ENCODE assay signal across 27 cellular contexts in the genomic region with DNA sequence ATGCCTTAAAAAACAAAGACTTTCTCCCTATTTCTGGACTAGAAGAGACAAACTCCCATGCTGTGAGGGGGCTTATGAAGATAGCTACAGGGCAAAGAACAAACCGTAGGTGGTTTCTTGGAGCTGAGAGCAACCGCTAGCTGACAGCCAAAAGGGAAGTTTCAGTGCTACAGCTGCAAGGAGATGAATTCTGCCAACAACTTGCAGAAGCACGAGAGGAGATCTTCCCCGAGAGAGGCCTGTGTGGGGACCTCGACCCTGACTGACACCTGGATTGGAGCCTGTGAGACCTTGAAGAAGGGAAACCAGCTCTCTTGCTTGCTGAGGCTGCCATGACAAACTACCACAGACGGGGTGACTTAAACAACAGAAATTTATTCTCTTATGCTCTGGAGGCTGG.
DNase-seq lines count a peak whose midpoint lies in the region; ATAC-seq, FAIRE-seq and TF ChIP-seq lines count a peak whose summit lies in the region.
"Had no signal": no experiment of that assay in that cellular context is flagged by ENCODE, and none has a peak within 500 bp of the region (broad histone marks: within the 10 kb centered on the region; RNA-seq: fewer than 3 reads in every experiment).

No MANE protein-coding gene starts in this region.

- TF ChIP-seq CTCF in KMS-11 (conservative IDR thresholded peaks at IDR 0.05; ENCODE audit: low read depth, low read length) (no peak), glutamatergic neuron (IDR thresholded peaks at IDR 0.05; ENCODE audit: partially characterized antibody, unreplicated experiment) (no peak)

- no peaks in the 10 kb centered on the region for H3K79me2 ChIP-seq in KMS-11 (ENCODE audit: insufficient read depth, low read depth)
- H3K79me2 ChIP-seq: parathyroid adenoma had no signal

- H3K4me3 ChIP-seq in KMS-11 (IDR thresholded peaks at IDR 0.05; ENCODE audit: insufficient read depth, low read depth, low read length) (no peak overlapping the region), small intestine (ENCODE audit: low read depth in 1 of 2, low read length in 2 of 2) (no peak overlapping the region)
- H3K4me3 ChIP-seq: adrenal gland, Peyer's patch, SJSA1, uterus had no signal

- no peaks in the 10 kb centered on the region for H3K36me3 Mint-ChIP-seq in glutamatergic neuron (ENCODE audit: unreplicated experiment)
- H3K36me3 Mint-ChIP-seq: brain; stimulated activated naive B cell treated with anti-CD40 and anti-IgM and Interleukin-4, amounts not matched to agents 10 μg/mL and 1 μg/mL and 100 μg/mL, for 72 hours had no signal

- H4K20me1 ChIP-seq in KMS-11 (ENCODE audit: insufficient read depth) = no peaks in the 10 kb centered on the region

- no peaks in the 10 kb centered on the region for H3K9me3 ChIP-seq in small intestine (ENCODE audit: control insufficient read depth, low read depth)
- H3K9me3 ChIP-seq: adrenal gland, Peyer's patch, SJSA1, uterus had no signal

- H3K4me1 Mint-ChIP-seq in glutamatergic neuron (ENCODE audit: low read depth, unreplicated experiment) = no peaks in the 10 kb centered on the region
- H3K4me1 Mint-ChIP-seq: brain; stimulated activated naive B cell treated with anti-CD40 and anti-IgM and Interleukin-4, amounts not matched to agents 10 μg/mL and 1 μg/mL and 100 μg/mL, for 72 hours had no signal

- H3K9ac ChIP-seq in KMS-11 = no peak overlapping the region
- H3K9ac ChIP-seq: parathyroid adenoma had no signal

- ATAC-seq in GM18508 (IDR thresholded peaks at IDR 0.05; ENCODE audit: insufficient read depth, unreplicated experiment) (peak; percentile 46), GM21381 (IDR thresholded peaks at IDR 0.05; ENCODE audit: unreplicated experiment) (peak; percentile 62), HG02885 (IDR thresholded peaks at IDR 0.05; ENCODE audit: poor library complexity, unreplicated experiment) (peak; percentile 69)
- ATAC-seq: HCT116; right cardiac atrium; stimulated activated naive B cell treated with anti-CD40 and anti-IgM and Interleukin-4, amounts not matched to agents 10 μg/mL and 1 μg/mL and 100 μg/mL, for 72 hours had no signal

- H3K27me3 ChIP-seq in KMS-11 (ENCODE audit: insufficient read depth, low read depth) = no peaks in the 10 kb centered on the region
- H3K27me3 ChIP-seq in small intestine (ENCODE audit: control insufficient read depth in 2 of 2, insufficient read depth in 2 of 2, low read length in 2 of 2) = no peaks in the 10 kb centered on the region
- H3K27me3 ChIP-seq: adrenal gland, Peyer's patch, SJSA1, uterus had no signal

- H3K4me1 ChIP-seq in KMS-11 (ENCODE audit: low read depth, poor library complexity, severe bottlenecking) = peaks cover 4% of the 10 kb centered on the region
- H3K4me1 ChIP-seq in small intestine (ENCODE audit: control insufficient read depth in 2 of 2, insufficient read depth in 1 of 2, low read depth in 1 of 2, low read length in 1 of 2) = no peaks in the 10 kb centered on the region
- H3K4me1 ChIP-seq: adrenal gland, parathyroid adenoma, Peyer's patch, SJSA1, uterus had no signal

- WGBS in small intestine, 3 donors = 77 to 83% (median 81%) methylated on average over 6 of the region's 6 CpGs

- H2AFZ ChIP-seq in KMS-11 (ENCODE audit: low read depth) = no peak overlapping the region
- H2AFZ ChIP-seq: parathyroid adenoma had no signal

- no peak for FAIRE-seq in small intestine (lab: Jason Lieb, UNC)

- DNase-seq in activated naive CD4-positive, alpha-beta T cell (lab: John Stamatoyannopoulos, UW) = no peak
- DNase-seq in glutamatergic neuron (no peak), small intestine (no peak), NCI-H2227 treated with DMSO at 0.1 percent for 48 hours (lab: John Stamatoyannopoulos, UW) (no peak)
- DNase-seq: activated CD4-positive, alpha-beta T cell treated with anti-CD3 and anti-CD28 coated beads for 4 hours; activated naive CD4-positive, alpha-beta T cell treated with Interleukin-2 at 50 U/mL for 16 hours; activated T-cell treated with anti-CD3 and anti-CD28 coated beads, Interleukin-2, amount 50 U/mL, for 24 hours; adrenal gland; GF-D8; head of caudate nucleus; KG1; NCI-H510A treated with DMSO at 0.1 percent for 48 hours; Peyer's patch; right cardiac atrium; stimulated activated CD4-positive, alpha-beta T cell treated with anti-CD3 and anti-CD28 coated beads, Interleukin-4, amount 100 ng/mL, for 24 hours; stimulated activated naive B cell treated with anti-CD40 and anti-IgM and Interleukin-4, amounts not matched to agents 10 μg/mL and 1 μg/mL and 100 μg/mL, for 72 hours; uterus had no signal

- no peak overlapping the region for H3K4me3 Mint-ChIP-seq in glutamatergic neuron (ENCODE audit: unreplicated experiment)
- H3K4me3 Mint-ChIP-seq: activated T-cell treated with anti-CD3 and anti-CD28 coated beads, Interleukin-2, amount 50 U/mL, for 24 hours; brain; stimulated activated naive B cell treated with anti-CD40 and anti-IgM and Interleukin-4, amounts not matched to agents 10 μg/mL and 1 μg/mL and 100 μg/mL, for 72 hours; T-helper 1 cell treated with Interleukin-12 subunit alpha and Interleukin-12 subunit beta and Interleukin-4 antibody, amounts not matched to agents 30 μg/mL and 1 μg/mL, for 36 hours had no signal

- H3K27ac ChIP-seq in KMS-11 (peak overlapping the region; percentile 40; the same call in 1 of the 2 replicates), small intestine (ENCODE audit: low read depth in 1 of 2, low read length in 1 of 2) (no peak overlapping the region)
- H3K27ac ChIP-seq: adrenal gland, epithelial cell of prostate, parathyroid adenoma, Peyer's patch, SJSA1, uterus had no signal

- no peak overlapping the region for H3K27ac Mint-ChIP-seq in glutamatergic neuron (ENCODE audit: unreplicated experiment)
- H3K27ac Mint-ChIP-seq: activated T-cell treated with anti-CD3 and anti-CD28 coated beads, Interleukin-2, amount 50 U/mL, for 24 hours; brain; stimulated activated naive B cell treated with anti-CD40 and anti-IgM and Interleukin-4, amounts not matched to agents 10 μg/mL and 1 μg/mL and 100 μg/mL, for 72 hours; T-helper 1 cell treated with Interleukin-12 subunit alpha and Interleukin-12 subunit beta and Interleukin-4 antibody, amounts not matched to agents 30 μg/mL and 1 μg/mL, for 36 hours had no signal

- H3K9me3 Mint-ChIP-seq in glutamatergic neuron (ENCODE audit: unreplicated experiment) = no peaks in the 10 kb centered on the region
- H3K9me3 Mint-ChIP-seq: activated T-cell treated with anti-CD3 and anti-CD28 coated beads, Interleukin-2, amount 50 U/mL, for 24 hours; T-helper 1 cell treated with Interleukin-12 subunit alpha and Interleukin-12 subunit beta and Interleukin-4 antibody, amounts not matched to agents 30 μg/mL and 1 μg/mL, for 36 hours had no signal

- peaks cover 1% of the 10 kb centered on the region for H3K27me3 Mint-ChIP-seq in glutamatergic neuron (ENCODE audit: unreplicated experiment)
- H3K27me3 Mint-ChIP-seq: brain; stimulated activated naive B cell treated with anti-CD40 and anti-IgM and Interleukin-4, amounts not matched to agents 10 μg/mL and 1 μg/mL and 100 μg/mL, for 72 hours had no signal

- no peak overlapping the region for H3K4me2 ChIP-seq in KMS-11

- H3K36me3 ChIP-seq in KMS-11 (ENCODE audit: insufficient read depth) = no peaks in the 10 kb centered on the region
- H3K36me3 ChIP-seq in small intestine (ENCODE audit: control insufficient read depth in 2 of 2, insufficient read depth in 2 of 2, low read length in 2 of 2) = no peaks in the 10 kb centered on the region
- H3K36me3 ChIP-seq: adrenal gland, Peyer's patch, SJSA1, uterus had no signal
